Comparison of ENCODE assay signal across 14 cellular contexts in the genomic region with DNA sequence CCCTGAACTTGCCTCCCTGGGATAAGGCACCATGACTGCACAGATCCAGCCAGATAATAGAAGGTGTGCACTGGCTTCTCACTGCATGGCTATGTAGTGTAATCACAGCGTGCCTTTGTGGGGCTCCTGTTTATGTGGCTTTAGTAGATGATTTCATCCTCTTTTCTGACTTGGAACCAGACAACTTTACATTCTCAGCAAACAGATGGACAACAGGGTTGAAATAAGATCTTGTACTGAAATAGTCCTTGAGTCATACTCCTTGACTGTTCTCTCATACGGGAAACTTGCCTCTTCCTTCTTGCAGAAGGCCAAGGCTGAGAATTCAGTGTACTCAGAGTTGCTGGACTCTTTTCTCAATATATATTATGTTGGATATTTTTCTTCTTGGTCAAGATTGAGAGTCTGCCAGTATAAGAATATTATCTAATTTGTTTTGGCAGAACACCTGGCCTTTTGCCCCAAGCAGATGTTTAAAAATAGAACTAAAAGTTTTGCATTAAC. TPM values are rescaled to one million over a fixed set of nuclear protein-coding genes. Genes with fewer than 3 reads are reported as not detected.
DNase-seq lines count a peak whose midpoint lies in the region; ATAC-seq and TF ChIP-seq lines count a peak whose summit lies in the region.
"Had no signal": no experiment of that assay in that cellular context is flagged by ENCODE, and none has a peak within 500 bp of the region (broad histone marks: within the 10 kb centered on the region; RNA-seq: fewer than 3 reads in every experiment).

No MANE protein-coding gene starts in this region.

- H3K36me3 ChIP-seq in ascending aorta (no peaks in the 10 kb centered on the region), stomach (no peaks in the 10 kb centered on the region)
- H3K36me3 ChIP-seq: esophagus squamous epithelium had no signal

- no peak overlapping the region for H3K27ac Mint-ChIP-seq in T-helper 2 cell treated with Interferon-gamma antibody and Interleukin-4, amounts not matched to agents 5 μg/mL and 100 μg/mL, for 36 hours
- H3K27ac Mint-ChIP-seq: activated CD4-positive, alpha-beta memory T cell treated with anti-CD3 and anti-CD28 coated beads for 36 hours; activated naive CD8-positive, alpha-beta T cell treated with anti-CD3 and anti-CD28 coated beads for 36 hours had no signal

- no peak for ATAC-seq in activated CD4-positive, CD25-positive, alpha-beta regulatory T cell treated with anti-CD3 and anti-CD28 coated beads, Interleukin-2, amount 50 U/mL, for 24 hours
- no peak for ATAC-seq in HG02840 (IDR thresholded peaks at IDR 0.05; ENCODE audit: low FRiP score, unreplicated experiment)

- DNase-seq in HFF-Myc (ENCODE audit: extremely low read depth, low read depth): peak; percentile 44
- no peak for DNase-seq in ascending aorta (ENCODE audit: low spot score in 2 of 2)
- peak; percentile 80 for DNase-seq in glomerular visceral epithelial cell (ENCODE audit: extremely low spot score)
- DNase-seq in stomach: no peak
- no peak for DNase-seq in activated CD4-positive, CD25-positive, alpha-beta regulatory T cell treated with anti-CD3 and anti-CD28 coated beads, Interleukin-2, amount 50 U/mL, for 72 hours
- no peak for DNase-seq in T-helper 2 cell treated with Interferon-gamma antibody and Interleukin-4, amounts not matched to agents 5 μg/mL and 100 μg/mL, for 36 hours (ENCODE audit: low spot score)
- DNase-seq: activated CD4-positive, alpha-beta memory T cell treated with anti-CD3 and anti-CD28 coated beads for 36 hours; activated naive CD8-positive, alpha-beta T cell treated with anti-CD3 and anti-CD28 coated beads for 36 hours; esophagus squamous epithelium; NCI-H2029 treated with DMSO at 0.1 percent for 48 hours; SHP77; stimulated activated naive CD4-positive, alpha-beta T cell treated with Interleukin-2 at 50 U/mL for 16 hours had no signal

- no peak for TF ChIP-seq POLR2A in stomach (IDR thresholded peaks at IDR 0.05)

- H3K4me1 ChIP-seq in ascending aorta: peaks cover 0 to 12% of the 10 kb centered on the region in 2 donors
- H3K4me1 ChIP-seq in stomach: peaks cover 4 to 19% (median 12%) of the 10 kb centered on the region in 4 donors

- no peaks in the 10 kb centered on the region for H3K9me3 ChIP-seq in ascending aorta
- H3K9me3 ChIP-seq in stomach: no peaks in the 10 kb centered on the region
- H3K9me3 ChIP-seq: esophagus squamous epithelium had no signal

- H3K4me1 Mint-ChIP-seq in T-helper 2 cell treated with Interferon-gamma antibody and Interleukin-4, amounts not matched to agents 5 μg/mL and 100 μg/mL, for 36 hours (ENCODE audit: low read depth): no peaks in the 10 kb centered on the region
- H3K4me1 Mint-ChIP-seq: activated naive CD8-positive, alpha-beta T cell treated with anti-CD3 and anti-CD28 coated beads for 36 hours had no signal

- WGBS in stomach, 5 donors: 32 to 49% (median 37%) methylated on average over 2 of the region's 2 CpGs

- no peak overlapping the region for H3K4me3 Mint-ChIP-seq in T-helper 2 cell treated with Interferon-gamma antibody and Interleukin-4, amounts not matched to agents 5 μg/mL and 100 μg/mL, for 36 hours
- H3K4me3 Mint-ChIP-seq: activated CD4-positive, alpha-beta memory T cell treated with anti-CD3 and anti-CD28 coated beads for 36 hours; activated naive CD8-positive, alpha-beta T cell treated with anti-CD3 and anti-CD28 coated beads for 36 hours had no signal

- H3K27ac ChIP-seq in ascending aorta: peak overlapping the region; percentile 35 to 61
- peak overlapping the region in 3 of 5 donors; percentile 5 to 17 (median 8) for H3K27ac ChIP-seq in stomach
- H3K27ac ChIP-seq: esophagus squamous epithelium had no signal

- intact Hi-C loops in ascending aorta (cut with DNase I) (loop anchor here (5.0 kb wide), 1 partner anchor 55 kb away; no protein-coding TSS in a partner anchor), stomach (cut with DNase I; ENCODE audit: low total_unique reads) (no loop called here)

- TF ChIP-seq CTCF in HFF-Myc (IDR thresholded peaks at IDR 0.05; ENCODE audit: low read depth, low read length, missing control alignments) (no peak), ascending aorta (IDR thresholded peaks at IDR 0.05) (no peak), stomach (IDR thresholded peaks at IDR 0.05) (no peak)

- TF ChIP-seq EP300 in stomach (IDR thresholded peaks at IDR 0.05): no peak

- H3K36me3 Mint-ChIP-seq in T-helper 2 cell treated with Interferon-gamma antibody and Interleukin-4, amounts not matched to agents 5 μg/mL and 100 μg/mL, for 36 hours (ENCODE audit: low read depth): no peaks in the 10 kb centered on the region
- H3K36me3 Mint-ChIP-seq: activated CD4-positive, alpha-beta memory T cell treated with anti-CD3 and anti-CD28 coated beads for 36 hours had no signal

- no peaks in the 10 kb centered on the region for H3K27me3 ChIP-seq in ascending aorta
- H3K27me3 ChIP-seq in stomach: no peaks in the 10 kb centered on the region
- H3K27me3 ChIP-seq: esophagus squamous epithelium had no signal

- no peaks in the 10 kb centered on the region for H3K27me3 Mint-ChIP-seq in T-helper 2 cell treated with Interferon-gamma antibody and Interleukin-4, amounts not matched to agents 5 μg/mL and 100 μg/mL, for 36 hours (ENCODE audit: low read depth)
- H3K27me3 Mint-ChIP-seq: activated naive CD8-positive, alpha-beta T cell treated with anti-CD3 and anti-CD28 coated beads for 36 hours had no signal

- H3K4me3 ChIP-seq in HFF-Myc (replicated peaks; ENCODE audit: low read depth, low read length) (no peak overlapping the region), ascending aorta (no peak overlapping the region), stomach (no peak overlapping the region)
- H3K4me3 ChIP-seq: esophagus squamous epithelium had no signal

- peaks cover 7% of the 10 kb centered on the region for H3K9me3 Mint-ChIP-seq in T-helper 2 cell treated with Interferon-gamma antibody and Interleukin-4, amounts not matched to agents 5 μg/mL and 100 μg/mL, for 36 hours

RNA-seq across cellular contexts. Expression of gene RNF144B, which starts 25.0 kb away (rescaled TPM):
- total RNA-seq in ascending aorta (52.3 TPM), stomach (10 to 100 TPM in 3 of 5 donors, 1 to 10 TPM in 2; 1.7 to 81.7 (median 12.5) TPM)
- 1 to 10 TPM; 2.1 to 4.8 (median 4.5) TPM for polyA plus RNA-seq in stomach

Comparison
In these comparisons a context has a peak if more than half of its experiments do, and no peak if none do; other contexts are left out.
1. DNase-seq: peak in HFF-Myc (single experiment) and glomerular visceral epithelial cell (single experiment); none in ascending aorta (0 of 2), stomach (single experiment), activated CD4-positive, CD25-positive, alpha-beta regulatory T cell treated with anti-CD3 and anti-CD28 coated beads, Interleukin-2, amount 50 U/mL, for 72 hours (single experiment) and T-helper 2 cell treated with Interferon-gamma antibody and Interleukin-4, amounts not matched to agents 5 μg/mL and 100 μg/mL, for 36 hours (single experiment).